Comparison of ENCODE assay signal across 21 cellular contexts in the genomic region with DNA sequence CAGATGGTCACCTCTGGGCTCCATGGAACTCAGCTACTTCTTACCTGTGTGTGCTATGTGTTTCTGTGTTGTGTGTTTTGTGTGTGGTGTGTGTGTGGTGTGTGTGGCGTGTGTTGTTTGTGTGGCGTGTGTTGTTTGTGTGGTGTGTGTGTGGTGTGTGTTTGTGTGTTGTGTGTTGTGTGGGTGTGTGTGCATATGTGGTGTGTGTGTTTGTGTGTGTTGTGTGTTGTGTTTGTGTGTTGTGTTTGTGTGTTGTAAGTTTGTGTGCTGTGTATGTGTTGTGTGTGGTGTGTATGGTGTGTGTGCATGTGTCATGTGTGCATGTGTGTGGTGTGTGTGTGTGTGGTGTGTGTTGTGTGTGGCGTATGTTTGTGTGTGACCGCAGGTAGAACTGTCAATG. TPM values are rescaled to one million over a fixed set of nuclear protein-coding genes. Genes with fewer than 3 reads are reported as not detected.
DNase-seq lines count a peak whose midpoint lies in the region; ATAC-seq, FAIRE-seq and TF ChIP-seq lines count a peak whose summit lies in the region.
"Had no signal": no experiment of that assay in that cellular context is flagged by ENCODE, and none has a peak within 500 bp of the region (broad histone marks: within the 10 kb centered on the region; RNA-seq: fewer than 3 reads in every experiment).

No MANE protein-coding gene starts in this region.

- no peak overlapping the region for H4K91ac ChIP-seq in IMR-90 (ENCODE audit: insufficient read depth, low read depth, low read length)
- H4K91ac ChIP-seq in trophoblast cell (ENCODE audit: low read depth, low read length), result no peak overlapping the region

- H4K8ac ChIP-seq in IMR-90 (ENCODE audit: low read depth in 2 of 2, low read length in 2 of 2) (no peak overlapping the region), trophoblast cell (ENCODE audit: low read depth, low read length) (no peak overlapping the region)

- H2BK5ac ChIP-seq in IMR-90 (ENCODE audit: low read depth, low read length, poor library complexity, severe bottlenecking), result peak overlapping the region; percentile 90
- H2BK5ac ChIP-seq in trophoblast cell (ENCODE audit: low read depth, low read length, poor library complexity), result no peak overlapping the region

- no peak overlapping the region for H3K27ac Mint-ChIP-seq in activated CD4-positive, alpha-beta T cell treated with anti-CD3 and anti-CD28 coated beads for 36 hours
- H3K27ac Mint-ChIP-seq: CD4-positive, alpha-beta memory T cell had no signal

- in situ Hi-C loops in IMR-90 (cut with MboI; ENCODE audit: low sequenced_read_pairs), result loop anchor here (5.0 kb wide), 1 partner anchor 338 kb away; no protein-coding TSS in a partner anchor
- in situ Hi-C loops in K562 (cut with MboI), result loop anchor here (5.0 kb wide), 1 partner anchor 338 kb away; no protein-coding TSS in a partner anchor

- TF ChIP-seq RAD21 in IMR-90 (IDR thresholded peaks at IDR 0.05; ENCODE audit: low read length), result no peak
- no peak for TF ChIP-seq RAD21 in K562 (CRISPR knock-in tag; conservative IDR thresholded peaks at IDR 0.05 in 1 of 2, IDR thresholded peaks at IDR 0.05 in 1 of 2)

- H3K4me3 Mint-ChIP-seq in activated CD4-positive, alpha-beta T cell treated with anti-CD3 and anti-CD28 coated beads for 36 hours, result no peak overlapping the region
- H3K4me3 Mint-ChIP-seq: CD4-positive, alpha-beta memory T cell had no signal

- H3K4me1 Mint-ChIP-seq in activated CD4-positive, alpha-beta T cell treated with anti-CD3 and anti-CD28 coated beads for 36 hours, result peaks cover 8% of the 10 kb centered on the region

- CTCF ChIA-PET in IMR-90 (lab: Yijun Ruan, JAX), result interaction anchor here (0.6 kb wide), 1 partner anchor 356 kb away, joined by 3 read pairs; no protein-coding TSS in a partner anchor
- CTCF ChIA-PET in K562 (lab: Yijun Ruan, JAX; ENCODE audit: low intra/inter-chr PET ratio), result no interaction called here
- CTCF ChIA-PET in activated CD4-positive, alpha-beta T cell treated with anti-CD3 and anti-CD28 coated beads for 36 hours (lab: Charles Lee), result interaction anchor here (0.6 kb wide), 1 partner anchor 339 kb away, joined by 4 read pairs; no protein-coding TSS in a partner anchor

- no peak for TF ChIP-seq POLR2A in IMR-90 (IDR thresholded peaks at IDR 0.05; ENCODE audit: low read depth, low read length)
- TF ChIP-seq POLR2A in K562 (conservative IDR thresholded peaks at IDR 0.05), result no peak
- TF ChIP-seq POLR2A in esophagus muscularis mucosa (IDR thresholded peaks at IDR 0.05; ENCODE audit: low read depth), result no peak

- DNase-seq in IMR-90 (no peak), K562 (ENCODE audit: extremely low read depth in 1 of 4, low spot score in 3 of 4) (no peak), keratinocyte (ENCODE audit: low read depth, low spot score) (no peak), trophoblast cell (no peak), GM19240 (ENCODE audit: insufficient read length, low spot score) (no peak), esophagus muscularis mucosa (ENCODE audit: extremely low spot score) (no peak)
- no peak for DNase-seq in activated CD4-positive, alpha-beta T cell treated with anti-CD3 and anti-CD28 coated beads for 36 hours
- DNase-seq: BE2C, DMS153, DMS79 treated with DMSO at 0.1 percent for 48 hours, EL, GM23248, H7, KG1 had no signal

- peak overlapping the region; percentile 86 for H2AK5ac ChIP-seq in IMR-90 (ENCODE audit: low read depth, low read length)
- H2AK5ac ChIP-seq in trophoblast cell (ENCODE audit: low read length), result no peak overlapping the region

- H3K18ac ChIP-seq in IMR-90 (ENCODE audit: low read depth, low read length), result no peak overlapping the region
- H3K18ac ChIP-seq in trophoblast cell (ENCODE audit: low read length), result no peak overlapping the region

- ATAC-seq in IMR-90 (ENCODE audit: low read depth), result no peak
- ATAC-seq in K562, result no peak
- no peak for ATAC-seq in activated CD4-positive, alpha-beta T cell treated with anti-CD3 and anti-CD28 coated beads for 36 hours
- no peak for ATAC-seq in GM21390 (IDR thresholded peaks at IDR 0.05; ENCODE audit: unreplicated experiment)
- ATAC-seq: A549 had no signal

- H2BK15ac ChIP-seq in IMR-90 (ENCODE audit: low read depth, low read length), result no peak overlapping the region

- POLR2A ChIA-PET in IMR-90 (lab: Charles Lee; ENCODE audit: unreplicated experiment), result no interaction called here
- POLR2A ChIA-PET in K562 (lab: Yijun Ruan, JAX), result interaction anchor here (0.5 kb wide), 1 partner anchor 8 kb away, joined by 3 read pairs; no protein-coding TSS in a partner anchor
- POLR2A ChIA-PET in activated CD4-positive, alpha-beta T cell treated with anti-CD3 and anti-CD28 coated beads for 36 hours (lab: Charles Lee), result no interaction called here

- no peak overlapping the region for H4K12ac ChIP-seq in trophoblast cell (ENCODE audit: low read depth, low read length)

- peaks cover 2% of the 10 kb centered on the region for H3K9me3 Mint-ChIP-seq in activated CD4-positive, alpha-beta T cell treated with anti-CD3 and anti-CD28 coated beads for 36 hours (ENCODE audit: low read depth)

- no peak overlapping the region for H2BK12ac ChIP-seq in trophoblast cell (ENCODE audit: low read length)

- H4K20me1 ChIP-seq in IMR-90 (ENCODE audit: insufficient read depth, low read length) (peaks cover 23% of the 10 kb centered on the region; the same call in 1 of the 2 replicates), K562 (replicated peaks; ENCODE audit: control insufficient read depth, insufficient read depth, low read length) (peaks cover 7% of the 10 kb centered on the region), keratinocyte (ENCODE audit: control insufficient read depth, extremely low read depth, insufficient read depth, low read length) (no peaks in the 10 kb centered on the region)

- TF ChIP-seq CTCF in IMR-90 (conservative IDR thresholded peaks at IDR 0.05; ENCODE audit: low read depth, low read length) (no peak), K562 (IDR thresholded peaks at IDR 0.05 in 2 of 3, conservative IDR thresholded peaks at IDR 0.05 in 1 of 3; ENCODE audit: insufficient read depth in 2 of 3, low read depth in 1 of 3, low read length in 3 of 3) (no peak), keratinocyte (optimal IDR thresholded peaks at IDR 0.05 in 1 of 3, IDR thresholded peaks at IDR 0.05 in 1 of 3, conservative IDR thresholded peaks at IDR 0.05 in 1 of 3; ENCODE audit: extremely low read depth in 1 of 3, insufficient read depth in 2 of 3, low read length in 3 of 3) (no peak), esophagus muscularis mucosa (IDR thresholded peaks at IDR 0.05) (no peak)

- BruUV-seq in IMR-90 (replicated peaks; lab: Mats Ljungman, UMichigan) (no TSS peak), K562 (replicated peaks; lab: Mats Ljungman, UMichigan) (no TSS peak)

- intact Hi-C loops in IMR-90 (cut with micrococcal nuclease), result no loop called here
- intact Hi-C loops in K562 (cut with micrococcal nuclease), result no loop called here
- intact Hi-C loops in activated CD4-positive, alpha-beta T cell treated with anti-CD3 and anti-CD28 coated beads for 36 hours (cut with DNase I, micrococcal nuclease), result no loop called here
- intact Hi-C loops in esophagus muscularis mucosa (cut with DNase I), result no loop called here

- FAIRE-seq in K562 (lab: Jason Lieb, UNC), result peak; percentile 87
- FAIRE-seq in keratinocyte (lab: Jason Lieb, UNC), result peak; percentile 41
- FAIRE-seq: A549, D721Med, G401.6, GM19239 had no signal

- TF ChIP-seq EP300 in K562 (IDR thresholded peaks at IDR 0.05; ENCODE audit: low read length) (no peak), esophagus muscularis mucosa (IDR thresholded peaks at IDR 0.05) (no peak)

- H2BK120ac ChIP-seq in IMR-90 (ENCODE audit: low read depth, low read length), result no peak overlapping the region
- no peak overlapping the region for H2BK120ac ChIP-seq in trophoblast cell (ENCODE audit: insufficient read depth, low read length, poor library complexity)

- dilution Hi-C loops in IMR-90 (cut with HindIII; ENCODE audit: low sequenced_read_pairs, unreplicated experiment), result no loop called here
- dilution Hi-C loops in keratinocyte (cut with MboI; ENCODE audit: extremely low pct_ligation_motif_present, low sequenced_read_pairs), result no loop called here

- no peaks in the 10 kb centered on the region for H3K36me3 Mint-ChIP-seq in activated CD4-positive, alpha-beta T cell treated with anti-CD3 and anti-CD28 coated beads for 36 hours (ENCODE audit: low read depth)
- H3K36me3 Mint-ChIP-seq: CD4-positive, alpha-beta memory T cell had no signal

- H3K23ac ChIP-seq in IMR-90 (ENCODE audit: low read depth, low read length), result no peak overlapping the region
- H3K23ac ChIP-seq in trophoblast cell (ENCODE audit: low read length), result peak overlapping the region; percentile 94

- H3K27me3 Mint-ChIP-seq in activated CD4-positive, alpha-beta T cell treated with anti-CD3 and anti-CD28 coated beads for 36 hours, result peaks cover 12% of the 10 kb centered on the region

- no peak overlapping the region for H3K4me3 ChIP-seq in IMR-90 (ENCODE audit: insufficient read depth, low read depth, low read length)
- no peak overlapping the region for H3K4me3 ChIP-seq in K562
- no peak overlapping the region for H3K4me3 ChIP-seq in keratinocyte (ENCODE audit: control insufficient read depth in 2 of 3, extremely low read depth in 1 of 3, insufficient read depth in 2 of 3, low read depth in 1 of 3, low read length in 3 of 3)
- H3K4me3 ChIP-seq in trophoblast cell (ENCODE audit: low read depth, low read length), result peak overlapping the region; percentile 48
- H3K4me3 ChIP-seq in esophagus muscularis mucosa, result no peak overlapping the region
- H3K4me3 ChIP-seq: A549, GM23248 had no signal

- H2AFZ ChIP-seq in IMR-90 (replicated peaks; ENCODE audit: low read length, poor library complexity) (no peak overlapping the region), K562 (ENCODE audit: low read depth, low read length) (no peak overlapping the region), keratinocyte (ENCODE audit: control insufficient read depth, low read length) (no peak overlapping the region), trophoblast cell (ENCODE audit: insufficient read depth, low read length, poor library complexity) (no peak overlapping the region)
- H2AFZ ChIP-seq: GM23248 had no signal

- H3K9ac ChIP-seq in IMR-90 (ENCODE audit: low read depth, low read length) (no peak overlapping the region), K562 (ENCODE audit: insufficient read depth in 1 of 2, low read depth in 2 of 2, low read length in 2 of 2) (no peak overlapping the region), keratinocyte (ENCODE audit: control insufficient read depth, extremely low read depth, insufficient read depth, low read length) (no peak overlapping the region), trophoblast cell (ENCODE audit: low read length) (no peak overlapping the region)
- H3K9ac ChIP-seq: GM23248 had no signal

- WGBS in IMR-90 (ENCODE audit: extremely low coverage in 2 of 2, insufficient read length in 1 of 2), 2 experiments, result 95% methylated on average over 2 of the region's 4 CpGs; no CpG with 5 or more reads in 1 of the 2 experiments
- WGBS in K562 (ENCODE audit: insufficient coverage, low coverage, missing lambda C conversion rate), result 13% methylated on average over 2 of the region's 4 CpGs
- 100% methylated on average over 2 of the region's 4 CpGs for WGBS in trophoblast cell (ENCODE audit: extremely low coverage, insufficient coverage, insufficient read length)
- 91% methylated on average over 4 of the region's 4 CpGs for WGBS in esophagus muscularis mucosa

- H3K9me3 ChIP-seq in IMR-90 (ENCODE audit: control insufficient read depth, insufficient read depth, low read length) (peaks cover 9% of the 10 kb centered on the region), K562 (replicated peaks; ENCODE audit: control insufficient read depth, insufficient read depth, low read depth, low read length) (peaks cover 3% of the 10 kb centered on the region; the same call in 1 of the 2 replicates), keratinocyte (ENCODE audit: control insufficient read depth, low read depth, low read length) (peaks cover 8% of the 10 kb centered on the region), trophoblast cell (ENCODE audit: insufficient read depth, low read depth, low read length) (peaks cover 26% of the 10 kb centered on the region), esophagus muscularis mucosa (peaks cover 0 to 9% (median 0%) of the 10 kb centered on the region in 4 donors)
- H3K9me3 ChIP-seq: BE2C had no signal

- H2BK20ac ChIP-seq in IMR-90 (ENCODE audit: low read depth, low read length), result no peak overlapping the region

- H3K4me1 ChIP-seq in IMR-90 (ENCODE audit: control insufficient read depth, insufficient read depth, low read length) (peaks cover 2% of the 10 kb centered on the region), K562 (replicated peaks in 1 of 2; ENCODE audit: control insufficient read depth in 2 of 2, insufficient read depth in 2 of 2, low read length in 2 of 2) (peaks cover 0 to 25% of the 10 kb centered on the region in 2 experiments; a peak in 3 of 5 replicates), keratinocyte (ENCODE audit: control insufficient read depth, extremely low read depth, insufficient read depth, low read length) (peaks cover 16% of the 10 kb centered on the region), trophoblast cell (ENCODE audit: control insufficient read depth in 1 of 2, insufficient read depth in 2 of 2, low read length in 2 of 2) (peaks cover 10 to 17% of the 10 kb centered on the region in 2 experiments), esophagus muscularis mucosa (peaks cover 22 to 37% (median 34%) of the 10 kb centered on the region in 4 donors)
- H3K4me1 ChIP-seq: BE2C had no signal

- no peak overlapping the region for H3K4ac ChIP-seq in IMR-90 (ENCODE audit: low read depth, low read length)
- H3K4ac ChIP-seq in trophoblast cell (ENCODE audit: low read depth, low read length), result no peak overlapping the region

- no peak overlapping the region for H2AK9ac ChIP-seq in IMR-90 (replicated peaks; ENCODE audit: low read depth, low read length, poor library complexity)

- no peaks in the 10 kb centered on the region for H3K36me3 ChIP-seq in IMR-90 (ENCODE audit: control insufficient read depth, insufficient read depth, low read length)
- no peaks in the 10 kb centered on the region for H3K36me3 ChIP-seq in K562 (ENCODE audit: control insufficient read depth, insufficient read depth, low read length)
- H3K36me3 ChIP-seq in keratinocyte (ENCODE audit: control insufficient read depth in 2 of 2, extremely low read depth in 1 of 2, insufficient read depth in 2 of 2, low read length in 2 of 2), result no peaks in the 10 kb centered on the region
- H3K36me3 ChIP-seq in trophoblast cell (ENCODE audit: control insufficient read depth in 1 of 2, insufficient read depth in 2 of 2, low read length in 2 of 2), result no peaks in the 10 kb centered on the region
- H3K36me3 ChIP-seq in esophagus muscularis mucosa, result no peaks in the 10 kb centered on the region
- H3K36me3 ChIP-seq: BE2C had no signal

- H3K14ac ChIP-seq in IMR-90 (replicated peaks; ENCODE audit: low read depth, low read length), result no peak overlapping the region
- H3K14ac ChIP-seq in trophoblast cell (ENCODE audit: low read length), result no peak overlapping the region

- no peak overlapping the region for H3K27ac ChIP-seq in IMR-90 (ENCODE audit: insufficient read depth, low read length)
- no peak overlapping the region for H3K27ac ChIP-seq in K562 (ENCODE audit: extremely low read depth, low read depth, low read length)
- no peak overlapping the region for H3K27ac ChIP-seq in keratinocyte (ENCODE audit: control insufficient read depth, insufficient read depth, low read length)
- H3K27ac ChIP-seq in trophoblast cell (ENCODE audit: low read depth, low read length), result no peak overlapping the region
- H3K27ac ChIP-seq in esophagus muscularis mucosa (replicated peaks in 1 of 4), result no peak overlapping the region
- H3K27ac ChIP-seq: A549, C4-2B, GM23248 had no signal

- no peaks in the 10 kb centered on the region for H3K79me2 ChIP-seq in K562 (ENCODE audit: control insufficient read depth, insufficient read depth, low read length)
- no peaks in the 10 kb centered on the region for H3K79me2 ChIP-seq in keratinocyte (ENCODE audit: control insufficient read depth, insufficient read depth, low read length)
- H3K79me2 ChIP-seq in trophoblast cell (ENCODE audit: control insufficient read depth, insufficient read depth, low read length, poor library complexity), result no peaks in the 10 kb centered on the region

- H3K27me3 ChIP-seq in IMR-90 (ENCODE audit: control insufficient read depth, insufficient read depth, low read length) (peaks cover 34% of the 10 kb centered on the region), K562 (ENCODE audit: control insufficient read depth in 2 of 2, insufficient read depth in 2 of 2, low read length in 2 of 2) (peaks cover 4 to 14% of the 10 kb centered on the region in 2 experiments; a peak in 4 of 5 replicates), keratinocyte (ENCODE audit: control insufficient read depth, extremely low read depth, insufficient read depth, low read length) (peaks cover 10% of the 10 kb centered on the region), trophoblast cell (ENCODE audit: insufficient read depth, low read length) (peaks cover 12% of the 10 kb centered on the region), esophagus muscularis mucosa (peaks cover 0 to 46% (median 22%) of the 10 kb centered on the region in 4 donors)

- H4K5ac ChIP-seq in IMR-90 (ENCODE audit: low read depth, low read length), result no peak overlapping the region

- H3K56ac ChIP-seq in IMR-90 (ENCODE audit: extremely low read depth, insufficient read depth, low read length), result no peak overlapping the region

- no peak overlapping the region for H3K4me2 ChIP-seq in IMR-90 (ENCODE audit: low read depth, low read length)
- no peak overlapping the region for H3K4me2 ChIP-seq in K562 (ENCODE audit: insufficient read depth, low read length)
- no peak overlapping the region for H3K4me2 ChIP-seq in keratinocyte (ENCODE audit: control insufficient read depth, extremely low read depth, insufficient read depth, low read depth, low read length)
- H3K4me2 ChIP-seq in trophoblast cell (ENCODE audit: low read length), result no peak overlapping the region
- H3K4me2 ChIP-seq: A549 had no signal

- H3K9me1 ChIP-seq in IMR-90 (ENCODE audit: insufficient read depth, low read length), result peaks cover 17% of the 10 kb centered on the region
- no peaks in the 10 kb centered on the region for H3K9me1 ChIP-seq in K562 (ENCODE audit: control insufficient read depth, insufficient read depth, low read length)
- H3K9me1 ChIP-seq in keratinocyte (ENCODE audit: control insufficient read depth, extremely low read depth, insufficient read depth, low read length), result peaks cover 2% of the 10 kb centered on the region

- no peaks in the 10 kb centered on the region for H3K79me1 ChIP-seq in IMR-90 (ENCODE audit: low read depth in 1 of 2, low read length in 2 of 2)
- peaks cover 6% of the 10 kb centered on the region for H3K79me1 ChIP-seq in trophoblast cell (ENCODE audit: low read length)

RNA-seq across cellular contexts. Expression of a gene that starts 3.8 kb away (rescaled TPM):
- under 0.01 TPM in 2 replicates for total RNA-seq in IMR-90 (2012; rRNA removed)
- 0.15 and 0.16 TPM in 2 replicates for polyA plus RNA-seq in IMR-90 (2012; rRNA removed)
- 0.21 and 0.23 TPM in 2 replicates for polyA plus RNA-seq in IMR-90 (2012; cell fraction: cytosol; rRNA removed)
- polyA plus RNA-seq in IMR-90 (2012; cell fraction: nucleus; rRNA removed; ENCODE audit: low replicate concordance), result 0.10 and 0.15 TPM in 2 replicates
- total RNA-seq in K562 (2011; cell fraction: chromatin; rRNA removed; ENCODE audit: low replicate concordance), result not detected in 2 replicates
- not detected in 2 replicates for total RNA-seq in K562 (2011; cell fraction: nucleolus; rRNA removed)
- total RNA-seq in K562 (2011; cell fraction: nucleoplasm; rRNA removed), result not detected in 2 replicates
- total RNA-seq in K562 (2014; rRNA removed), result not detected in 2 replicates
- not detected in 2 replicates for total RNA-seq in K562 (2014; rRNA removed; fragmentation: Illumina TruSeq; extraction: Trizol)
- total RNA-seq in K562 (2015; rRNA removed; fragmentation: Illumina TruSeq; extraction: Trizol), result not detected in 2 replicates
- not detected in 2 replicates for total RNA-seq in K562 (2021)
- polyA plus RNA-seq in K562 (2011; rRNA removed), result not detected in 2 replicates
- not detected in 2 replicates for polyA plus RNA-seq in K562 (2011; cell fraction: cytosol; rRNA removed)
- polyA plus RNA-seq in K562 (2011; cell fraction: nucleus; rRNA removed), result not detected in 2 replicates
- not detected in 2 replicates for polyA plus RNA-seq in K562 (2012)
- not detected in 2 replicates for polyA plus RNA-seq in K562 (2014; fragmentation: Illumina TruSeq; extraction: Trizol)
- not detected for polyA plus RNA-seq in K562 (2014; fragmentation: Nextera tagmentation; extraction: Ambion mirVana)
- polyA plus RNA-seq in K562 (2014; rRNA removed), result not detected in 2 replicates
- not detected in 2 replicates for polyA minus RNA-seq in K562 (2011; rRNA and poly(A)+ RNA removed)
- not detected in 2 replicates for polyA minus RNA-seq in K562 (2011; cell fraction: cytosol; rRNA and poly(A)+ RNA removed)
- polyA minus RNA-seq in K562 (2011; cell fraction: nucleus; rRNA and poly(A)+ RNA removed), result not detected in 2 replicates
- 1.5 to 1.7 TPM (median 1.7 TPM) in 3 replicates for polyA plus RNA-seq in keratinocyte
- 3.7 TPM for polyA plus RNA-seq in keratinocyte (2011; ENCODE audit: low read depth)
- 0.84 and 1.9 TPM in 2 replicates for polyA plus RNA-seq in keratinocyte (2011; cell fraction: cytosol; rRNA removed)
- polyA plus RNA-seq in keratinocyte (2011; cell fraction: nucleus; rRNA removed), result 1.7 and 2.4 TPM in 2 replicates
- 6.6 and 6.8 TPM in 2 replicates for polyA plus RNA-seq in keratinocyte (2012; ENCODE audit: low replicate concordance)
- 1.9 to 4.9 TPM (median 3.9 TPM) in 3 replicates for polyA minus RNA-seq in keratinocyte
- polyA minus RNA-seq in keratinocyte (2011; cell fraction: cytosol; rRNA and poly(A)+ RNA removed), result 5.0 TPM
- polyA minus RNA-seq in keratinocyte (2011; cell fraction: nucleus; rRNA and poly(A)+ RNA removed), result 3.7 and 7.1 TPM in 2 replicates
- polyA plus RNA-seq in trophoblast cell (2013), result 5.9 and 6.1 TPM in 2 replicates
- not detected for total RNA-seq in activated CD4-positive, alpha-beta T cell treated with anti-CD3 and anti-CD28 coated beads for 36 hours
- total RNA-seq in esophagus muscularis mucosa, result not detected
- total RNA-seq: CD4-positive, alpha-beta memory T cell; GM23248 had no signal
- polyA plus RNA-seq: CD4-positive, alpha-beta memory T cell; GM23248 had no signal
